ENCODE assay signal across 10 cellular contexts in the genomic region with DNA sequence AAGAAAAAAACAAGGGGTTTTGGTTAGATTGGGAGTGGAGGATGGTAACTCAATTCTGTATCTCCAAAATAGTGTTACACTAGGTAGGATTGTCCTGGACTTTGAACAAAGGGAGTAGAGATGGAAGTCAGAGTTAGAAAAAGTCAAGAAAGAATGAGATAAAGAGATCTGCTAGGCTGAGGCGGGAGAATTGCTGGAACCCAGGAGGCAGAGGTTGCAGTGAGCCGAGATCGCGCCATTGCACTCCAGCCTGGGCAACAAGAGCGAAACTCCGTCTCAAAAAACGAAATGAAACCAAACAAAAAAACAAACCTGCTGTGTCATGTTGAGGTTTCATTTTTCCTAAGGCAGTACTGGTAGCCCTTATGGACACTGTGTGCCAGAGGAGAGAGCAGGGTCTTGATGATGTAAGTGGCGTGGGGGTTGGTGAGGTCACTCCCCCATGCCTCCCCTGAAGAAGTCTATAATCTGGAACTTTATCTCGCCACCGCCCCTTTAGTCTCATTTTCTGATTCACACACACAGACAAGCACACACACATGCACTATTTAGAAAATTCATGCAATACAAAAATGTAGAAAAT. TPM values are rescaled to one million over a fixed set of nuclear protein-coding genes. Genes with fewer than 3 reads are reported as not detected.
DNase-seq lines count a peak whose midpoint lies in the region; ATAC-seq and TF ChIP-seq lines count a peak whose summit lies in the region.
"Had no signal": no experiment of that assay in that cellular context is flagged by ENCODE, and none has a peak within 500 bp of the region (broad histone marks: within the 10 kb centered on the region; RNA-seq: fewer than 3 reads in every experiment).

No MANE protein-coding gene starts in this region.

- no peak overlapping the region for H2BK12ac ChIP-seq in neuronal stem cell (ENCODE audit: low read length)

- no peaks in the 10 kb centered on the region for H3K27me3 ChIP-seq in neuronal stem cell (ENCODE audit: control insufficient read depth in 3 of 3, insufficient read depth in 3 of 3, low read depth in 1 of 3, low read length in 3 of 3)
- H3K27me3 ChIP-seq: cardiac muscle cell had no signal

- peak overlapping the region; percentile 33 for H3K4me3 Mint-ChIP-seq in activated CD8-positive, alpha-beta T cell treated with anti-CD3 and anti-CD28 coated beads for 36 hours
- H3K4me3 Mint-ChIP-seq in WTC11: no peak overlapping the region

- no peak for TF ChIP-seq CTCF in activated CD8-positive, alpha-beta T cell treated with anti-CD3 and anti-CD28 coated beads for 36 hours (IDR thresholded peaks at IDR 0.05)
- no peak for TF ChIP-seq CTCF in WTC11 (IDR thresholded peaks at IDR 0.05)

- no CpG with 5 or more reads among the region's 10 CpGs for WGBS in neuronal stem cell (ENCODE audit: extremely low coverage in 2 of 2, insufficient read length in 2 of 2, insufficient replicate concordance in 1 of 2), 2 donors

- intact Hi-C loops in activated CD8-positive, alpha-beta T cell treated with anti-CD3 and anti-CD28 coated beads for 36 hours (cut with micrococcal nuclease): no loop called here

- no peak overlapping the region for H2BK120ac ChIP-seq in neuronal stem cell (ENCODE audit: low read depth, low read length)

- no peaks in the 10 kb centered on the region for H3K9me3 Mint-ChIP-seq in activated CD8-positive, alpha-beta T cell treated with anti-CD3 and anti-CD28 coated beads for 36 hours
- H3K9me3 Mint-ChIP-seq in WTC11: no peaks in the 10 kb centered on the region

- no peak overlapping the region for H3K4me2 ChIP-seq in neuronal stem cell (ENCODE audit: insufficient read depth, low read length, poor library complexity, severe bottlenecking)

- H3K4ac ChIP-seq in neuronal stem cell (ENCODE audit: low read length): no peak overlapping the region

- H2BK5ac ChIP-seq in neuronal stem cell (ENCODE audit: low read length): no peak overlapping the region

- DNase-seq in activated CD8-positive, alpha-beta T cell treated with anti-CD3 and anti-CD28 coated beads for 36 hours: peak; percentile 21
- DNase-seq in neuronal stem cell (ENCODE audit: low spot score): no peak
- DNase-seq in WTC11 (ENCODE audit: low spot score): no peak
- no peak for DNase-seq in NCI-H2196 (lab: John Stamatoyannopoulos, UW; ENCODE audit: unreplicated experiment)

- H3K18ac ChIP-seq in neuronal stem cell (ENCODE audit: low read length): no peak overlapping the region

- no peak overlapping the region for H2AK5ac ChIP-seq in neuronal stem cell (ENCODE audit: low read depth, low read length)

- CTCF ChIA-PET in activated CD8-positive, alpha-beta T cell treated with anti-CD3 and anti-CD28 coated beads for 36 hours (lab: Charles Lee): no interaction called here
- CTCF ChIA-PET in WTC11 (lab: Charles Lee): no interaction called here

- no peaks in the 10 kb centered on the region for H3K36me3 Mint-ChIP-seq in activated CD8-positive, alpha-beta T cell treated with anti-CD3 and anti-CD28 coated beads for 36 hours (ENCODE audit: low read depth)
- H3K36me3 Mint-ChIP-seq in WTC11: no peaks in the 10 kb centered on the region

- peaks cover 8% of the 10 kb centered on the region for H3K27me3 Mint-ChIP-seq in activated CD8-positive, alpha-beta T cell treated with anti-CD3 and anti-CD28 coated beads for 36 hours
- H3K27me3 Mint-ChIP-seq in WTC11 (ENCODE audit: low read depth): no peaks in the 10 kb centered on the region

- H2AFZ ChIP-seq in neuronal stem cell (ENCODE audit: low read length): peak overlapping the region; percentile 54

- H3K36me3 ChIP-seq in neuronal stem cell (replicated peaks in 1 of 2; ENCODE audit: control insufficient read depth in 2 of 2, insufficient read depth in 2 of 2, low read length in 2 of 2): no peaks in the 10 kb centered on the region
- H3K36me3 ChIP-seq: cardiac muscle cell had no signal

- peaks cover 8% of the 10 kb centered on the region for H3K4me1 Mint-ChIP-seq in activated CD8-positive, alpha-beta T cell treated with anti-CD3 and anti-CD28 coated beads for 36 hours (ENCODE audit: low read depth)
- no peaks in the 10 kb centered on the region for H3K4me1 Mint-ChIP-seq in WTC11

- no peak overlapping the region for H3K23ac ChIP-seq in neuronal stem cell (ENCODE audit: low read depth, low read length, poor library complexity)

- H3K14ac ChIP-seq in neuronal stem cell (ENCODE audit: low read length): no peak overlapping the region

- no peak overlapping the region for H4K8ac ChIP-seq in neuronal stem cell (ENCODE audit: low read depth, low read length)

- H3K4me1 ChIP-seq in neuronal stem cell (ENCODE audit: control insufficient read depth in 2 of 2, insufficient read depth in 1 of 2, low read depth in 1 of 2, low read length in 2 of 2): no peaks in the 10 kb centered on the region

- no peak overlapping the region for H2BK15ac ChIP-seq in neuronal stem cell (ENCODE audit: low read length)

- no peak overlapping the region for H3K27ac Mint-ChIP-seq in activated CD8-positive, alpha-beta T cell treated with anti-CD3 and anti-CD28 coated beads for 36 hours
- H3K27ac Mint-ChIP-seq in WTC11: no peak overlapping the region

- H4K91ac ChIP-seq in neuronal stem cell (ENCODE audit: low read depth, low read length, poor library complexity): no peak overlapping the region

- H3K27ac ChIP-seq in neuronal stem cell (replicated peaks; ENCODE audit: low read length): no peak overlapping the region
- H3K27ac ChIP-seq: cardiac muscle cell had no signal

- POLR2A ChIA-PET in activated CD8-positive, alpha-beta T cell treated with anti-CD3 and anti-CD28 coated beads for 36 hours (lab: Charles Lee): interaction anchor here (0.6 kb wide), 1 partner anchor 66 kb away, joined by 3 read pairs; the partner anchor contains the start of gene ADGRF3
- POLR2A ChIA-PET in WTC11 (lab: Charles Lee): no interaction called here

- no peaks in the 10 kb centered on the region for H3K9me3 ChIP-seq in neuronal stem cell (replicated peaks in 1 of 2; ENCODE audit: control insufficient read depth in 2 of 2, insufficient read depth in 1 of 2, low read depth in 1 of 2, low read length in 2 of 2)

- no peaks in the 10 kb centered on the region for H3K79me1 ChIP-seq in neuronal stem cell (ENCODE audit: low read depth, low read length)

- no peak overlapping the region for H3K4me3 ChIP-seq in neuronal stem cell (ENCODE audit: low read length in 2 of 2)
- H3K4me3 ChIP-seq: cardiac muscle cell had no signal

- ATAC-seq in GM18858 (IDR thresholded peaks at IDR 0.05; ENCODE audit: unreplicated experiment) (peak; percentile 73), HG03442 (IDR thresholded peaks at IDR 0.05; ENCODE audit: unreplicated experiment) (peak; percentile 41), WTC11 (no peak), HG03354 (IDR thresholded peaks at IDR 0.05; ENCODE audit: poor library complexity, severe bottlenecking, unreplicated experiment) (no peak), HG02840 (IDR thresholded peaks at IDR 0.05; ENCODE audit: low FRiP score, unreplicated experiment) (no peak)
- ATAC-seq in activated CD8-positive, alpha-beta T cell treated with anti-CD3 and anti-CD28 coated beads for 36 hours: peak; percentile 64

- no peak overlapping the region for H3K9ac ChIP-seq in neuronal stem cell (ENCODE audit: low read depth, low read length, poor library complexity)

TF ChIP-seq in WTC11, 78 proteins besides CTCF, POLR2A, EP300 and RAD21 (continues in another document):
- TF ChIP-seq NFYB (CRISPR knock-in tag; conservative IDR thresholded peaks at IDR 0.05; ENCODE audit: low read depth): no peak
- TF ChIP-seq PRRX2 (CRISPR knock-in tag; IDR thresholded peaks at IDR 0.05): no peak
- TF ChIP-seq ZNF232 (CRISPR knock-in tag; IDR thresholded peaks at IDR 0.05): no peak
- no peak for TF ChIP-seq FOXP1 (CRISPR knock-in tag; IDR thresholded peaks at IDR 0.05; ENCODE audit: borderline replicate concordance)
- no peak for TF ChIP-seq ZNF396 (CRISPR knock-in tag; IDR thresholded peaks at IDR 0.05; ENCODE audit: borderline replicate concordance)
- TF ChIP-seq ERG (CRISPR knock-in tag; IDR thresholded peaks at IDR 0.05): no peak
- no peak for TF ChIP-seq ELF4 (CRISPR knock-in tag; IDR thresholded peaks at IDR 0.05; ENCODE audit: low read depth)
- TF ChIP-seq NR2C2 (CRISPR knock-in tag; IDR thresholded peaks at IDR 0.05): no peak
- TF ChIP-seq TCF7 (CRISPR knock-in tag; IDR thresholded peaks at IDR 0.05; ENCODE audit: low read depth): no peak
- TF ChIP-seq E2F1 (CRISPR knock-in tag; IDR thresholded peaks at IDR 0.05): no peak
- no peak for TF ChIP-seq FOXJ3 (CRISPR knock-in tag; IDR thresholded peaks at IDR 0.05; ENCODE audit: borderline replicate concordance)

RNA-seq across cellular contexts. Expression of gene DRC1, which starts 10.5 kb away (rescaled TPM):
- not detected for total RNA-seq in activated CD8-positive, alpha-beta T cell treated with anti-CD3 and anti-CD28 coated beads for 36 hours
- polyA plus RNA-seq in neuronal stem cell (2013, experiment 1 of 2): 1.1 TPM
- polyA plus RNA-seq in neuronal stem cell (2013, experiment 2 of 2): 0.94 TPM
- total RNA-seq in WTC11 (2021): 0.55 TPM in 1 of 3 replicates, not detected in the others
- total RNA-seq: cardiac muscle cell, H1 had no signal
- polyA plus RNA-seq: cardiac muscle cell had no signal

Comparison
In these comparisons a context has a peak if more than half of its experiments do, and no peak if none do; other contexts are left out.
1. ATAC-seq: peak in GM18858 (single experiment), HG03442 (single experiment) and activated CD8-positive, alpha-beta T cell treated with anti-CD3 and anti-CD28 coated beads for 36 hours (single experiment); none in WTC11 (single experiment), HG03354 (single experiment) and HG02840 (single experiment).